7 cellular contexts compared by ENCODE assay signal in genomic region chr2:113080134-113080533, GRCh38. TPM values are rescaled to one million over a fixed set of nuclear protein-coding genes. Genes with fewer than 3 reads are reported as not detected.
DNase-seq lines count a peak whose midpoint lies in the region; ATAC-seq and TF ChIP-seq lines count a peak whose summit lies in the region.

No MANE protein-coding gene starts in this region.

- peak; percentile 71 to 77 for ATAC-seq in naive thymus-derived CD8-positive, alpha-beta T cell

- H3K27me3 Mint-ChIP-seq in endothelial cell (ENCODE audit: unreplicated experiment) = peaks cover 6% of the 10 kb centered on the region
- H3K27me3 Mint-ChIP-seq in naive thymus-derived CD8-positive, alpha-beta T cell = peaks cover 0 to 3% (median 0%) of the 10 kb centered on the region in 5 donors

- no peak overlapping the region for H3K4me3 Mint-ChIP-seq in endothelial cell (ENCODE audit: unreplicated experiment)
- H3K4me3 Mint-ChIP-seq in naive thymus-derived CD8-positive, alpha-beta T cell = no peak overlapping the region

- H3K4me1 Mint-ChIP-seq in endothelial cell (ENCODE audit: unreplicated experiment) = no peaks in the 10 kb centered on the region
- peaks cover 5 to 14% (median 8%) of the 10 kb centered on the region in 4 donors for H3K4me1 Mint-ChIP-seq in naive thymus-derived CD8-positive, alpha-beta T cell

- H3K36me3 ChIP-seq in MG63 (no peaks in the 10 kb centered on the region), uterus (no peaks in the 10 kb centered on the region)

- no peak overlapping the region for H3K27ac ChIP-seq in uterus

- TF ChIP-seq POLR2A in uterus (IDR thresholded peaks at IDR 0.05) = no peak

- H3K27ac Mint-ChIP-seq in endothelial cell (ENCODE audit: unreplicated experiment) = no peak overlapping the region
- no peak overlapping the region for H3K27ac Mint-ChIP-seq in naive thymus-derived CD8-positive, alpha-beta T cell

- H3K9me3 ChIP-seq in MG63 = no peaks in the 10 kb centered on the region
- no peaks in the 10 kb centered on the region for H3K9me3 ChIP-seq in uterus

- H3K9me3 Mint-ChIP-seq in endothelial cell (ENCODE audit: unreplicated experiment) = no peaks in the 10 kb centered on the region
- no peaks in the 10 kb centered on the region for H3K9me3 Mint-ChIP-seq in naive thymus-derived CD8-positive, alpha-beta T cell

- intact Hi-C loops in uterus (cut with DNase I; ENCODE audit: low total_unique reads) = no loop called here

- H3K27me3 ChIP-seq in MG63 (no peaks in the 10 kb centered on the region), uterus (no peaks in the 10 kb centered on the region)

- H3K4me3 ChIP-seq in MG63 (no peak overlapping the region), uterus (no peak overlapping the region)

- no peaks in the 10 kb centered on the region for H3K36me3 Mint-ChIP-seq in endothelial cell (ENCODE audit: low read depth, unreplicated experiment)
- H3K36me3 Mint-ChIP-seq in naive thymus-derived CD8-positive, alpha-beta T cell = peaks cover 0 to 1% (median 0%) of the 10 kb centered on the region in 3 donors

- peak; percentile 46 for DNase-seq in GM13977 (ENCODE audit: low spot score)
- DNase-seq in MG63 = peak; percentile 26
- DNase-seq in activated CD4-positive, alpha-beta T cell treated with anti-CD3 and anti-CD28 coated beads for 4 hours = peak; percentile 14 to 39
- DNase-seq in endothelial cell (ENCODE audit: low spot score) = peak; percentile 63
- peak in 6 of 10 donors; percentile 8 to 34 (median 22) for DNase-seq in naive thymus-derived CD8-positive, alpha-beta T cell
- no peak for DNase-seq in uterus
- DNase-seq in DMS79 (lab: John Stamatoyannopoulos, UW) = no peak

- TF ChIP-seq CTCF in GM13977 (IDR thresholded peaks at IDR 0.05; ENCODE audit: extremely low read depth, insufficient read depth, missing control alignments) (peak; percentile 92), endothelial cell (IDR thresholded peaks at IDR 0.05; ENCODE audit: unreplicated experiment) (peak; percentile 53), uterus (IDR thresholded peaks at IDR 0.05) (peak in 1 of 4 experiments; percentile 6)

- in situ Hi-C loops in GM13977 (cut with MboI; ENCODE audit: low pct_unique_long_range_greater_than_20kb, low sequenced_read_pairs, unreplicated experiment) = loop anchor here (10.0 kb wide), 1 partner anchor 125 kb away; no protein-coding TSS in a partner anchor

- H3K4me1 ChIP-seq in uterus = no peaks in the 10 kb centered on the region

- POLR2A ChIA-PET in naive thymus-derived CD8-positive, alpha-beta T cell (lab: Charles Lee) = no interaction called here

RNA-seq across cellular contexts. Expression of gene IL1F10, which starts 12.4 kb away (rescaled TPM):
- total RNA-seq in MG63 (2014; rRNA removed; shearing (Covaris generic); ENCODE audit: low replicate concordance) = not detected in 2 replicates
- total RNA-seq in endothelial cell (ENCODE audit: unreplicated experiment) = not detected
- not detected for total RNA-seq in naive thymus-derived CD8-positive, alpha-beta T cell
- polyA plus RNA-seq in naive thymus-derived CD8-positive, alpha-beta T cell = not detected
- not detected for total RNA-seq in uterus

RNA-seq across cellular contexts. Expression of gene IL36RN, which starts 21.1 kb away (rescaled TPM):
- not detected in 2 replicates for total RNA-seq in MG63 (2014; rRNA removed; shearing (Covaris generic); ENCODE audit: low replicate concordance)
- total RNA-seq in endothelial cell (ENCODE audit: unreplicated experiment) (not detected), uterus (not detected)
- total RNA-seq in naive thymus-derived CD8-positive, alpha-beta T cell = not detected
- polyA plus RNA-seq in naive thymus-derived CD8-positive, alpha-beta T cell = not detected

RNA-seq across cellular contexts. Expression of gene IL36B, which starts 27.5 kb away (rescaled TPM):
- not detected in 2 replicates for total RNA-seq in MG63 (2014; rRNA removed; shearing (Covaris generic); ENCODE audit: low replicate concordance)
- total RNA-seq in endothelial cell (ENCODE audit: unreplicated experiment) (not detected), uterus (not detected)
- not detected for total RNA-seq in naive thymus-derived CD8-positive, alpha-beta T cell
- polyA plus RNA-seq in naive thymus-derived CD8-positive, alpha-beta T cell = not detected

RNA-seq across cellular contexts. Expression of gene IL1RN, which starts 47.3 kb away (rescaled TPM):
- total RNA-seq in MG63 (2014; rRNA removed; shearing (Covaris generic); ENCODE audit: low replicate concordance) = 0.86 and 7.1 TPM in 2 replicates
- total RNA-seq in endothelial cell (ENCODE audit: unreplicated experiment) = not detected
- 1 to 10 TPM in 1 of 2 experiments, not detected in 1; 1.2 TPM for total RNA-seq in naive thymus-derived CD8-positive, alpha-beta T cell
- not detected for polyA plus RNA-seq in naive thymus-derived CD8-positive, alpha-beta T cell
- total RNA-seq in uterus = under 1 TPM in 1 of 4 donors, not detected in 3; 0.77 TPM

Comparison
In these comparisons a context has a peak if more than half of its experiments do, and no peak if none do; other contexts are left out.
1. DNase-seq: peak in GM13977 (single experiment), MG63 (single experiment), activated CD4-positive, alpha-beta T cell treated with anti-CD3 and anti-CD28 coated beads for 4 hours (2 of 2), endothelial cell (single experiment) and naive thymus-derived CD8-positive, alpha-beta T cell (6 of 10); none in uterus (0 of 2) and DMS79 (single experiment).